Comparison of ENCODE assay signal across 23 cellular contexts in the genomic region with DNA sequence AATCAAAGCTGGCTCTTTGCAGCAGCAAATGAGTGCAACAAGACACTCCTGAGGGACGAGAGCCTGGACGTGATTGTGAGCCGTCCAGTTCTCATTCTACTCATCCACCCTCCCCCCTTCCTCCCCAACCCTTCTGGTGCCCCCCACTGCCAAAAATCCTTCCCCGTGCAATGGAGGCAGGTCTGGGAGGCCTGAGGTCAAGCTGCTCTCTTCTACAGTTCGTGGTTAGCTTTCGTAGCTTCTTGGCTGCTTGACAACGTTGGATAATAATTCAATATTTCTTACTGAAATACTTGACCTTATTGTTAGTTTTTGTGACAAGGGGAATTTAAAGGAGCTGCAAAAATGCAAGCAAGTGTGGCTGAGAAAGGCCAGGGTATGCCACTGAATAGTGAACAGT.
DNase-seq lines count a peak whose midpoint lies in the region; ATAC-seq and TF ChIP-seq lines count a peak whose summit lies in the region.
"Had no signal": no experiment of that assay in that cellular context is flagged by ENCODE, and none has a peak within 500 bp of the region (broad histone marks: within the 10 kb centered on the region; RNA-seq: fewer than 3 reads in every experiment).

No MANE protein-coding gene starts in this region.

- H3K4me3 Mint-ChIP-seq in mesothelial cell of epicardium = no peak overlapping the region
- H3K4me3 Mint-ChIP-seq: B cell, CD14-positive monocyte, H9, HFFc6 had no signal

- H3K27me3 Mint-ChIP-seq in mesothelial cell of epicardium (ENCODE audit: low read depth) = no peaks in the 10 kb centered on the region

- no peaks in the 10 kb centered on the region for H3K9me3 Mint-ChIP-seq in mesothelial cell of epicardium
- H3K9me3 Mint-ChIP-seq: CD14-positive monocyte, H9, HFFc6 had no signal

- peaks cover 44% of the 10 kb centered on the region for H3K4me1 Mint-ChIP-seq in mesothelial cell of epicardium
- H3K4me1 Mint-ChIP-seq: CD14-positive monocyte had no signal

- H3K4me3 ChIP-seq in right cardiac atrium (ENCODE audit: low read length) = no peak overlapping the region
- no peak overlapping the region for H3K4me3 ChIP-seq in left ventricle myocardium inferior
- H3K4me3 ChIP-seq in fibroblast of the aortic adventitia (ENCODE audit: low read depth, low read length) = no peak overlapping the region
- H3K4me3 ChIP-seq: MG63, PC-9 had no signal

- H3K27ac ChIP-seq in right cardiac atrium (ENCODE audit: low read length) = no peak overlapping the region
- no peak overlapping the region for H3K27ac ChIP-seq in left ventricle myocardium inferior (replicated peaks)
- H3K27ac ChIP-seq: PC-9, RWPE1 had no signal

- H3K9me3 ChIP-seq in right cardiac atrium (ENCODE audit: control insufficient read depth, low read length) = no peaks in the 10 kb centered on the region
- no peaks in the 10 kb centered on the region for H3K9me3 ChIP-seq in left ventricle myocardium inferior (replicated peaks)
- H3K9me3 ChIP-seq: MG63 had no signal

- H3K4me1 ChIP-seq in right cardiac atrium (ENCODE audit: control insufficient read depth, insufficient read depth, low read length) = peaks cover 7% of the 10 kb centered on the region
- H3K4me1 ChIP-seq in left ventricle myocardium inferior = peaks cover 20% of the 10 kb centered on the region

- H3K27me3 ChIP-seq in right cardiac atrium (ENCODE audit: control insufficient read depth, insufficient read depth) (no peaks in the 10 kb centered on the region), left ventricle myocardium inferior (ENCODE audit: low read depth) (no peaks in the 10 kb centered on the region)
- H3K27me3 ChIP-seq: MG63 had no signal

- peak in 2 of 3 donors; percentile 46 to 47 for DNase-seq in right cardiac atrium
- DNase-seq in left ventricle myocardium inferior = no peak
- peak; percentile 50 for DNase-seq in fibroblast of the aortic adventitia (ENCODE audit: low read depth)
- DNase-seq in mesothelial cell of epicardium (ENCODE audit: low spot score in 2 of 2, unreplicated experiment in 2 of 2) = no peak
- no peak for DNase-seq in glomerular visceral epithelial cell (ENCODE audit: extremely low spot score)
- no peak for DNase-seq in NCI-H2107 treated with DMSO at 0.1 percent for 48 hours (lab: John Stamatoyannopoulos, UW; ENCODE audit: unreplicated experiment)
- DNase-seq in GM19240 (ENCODE audit: insufficient read length, low spot score) = no peak
- DNase-seq: EL, GF-D8, H9, HFFc6, MG63, NCI-H1417, NCI-H187, NCI-H2107, NCI-H2227 treated with DMSO at 0.1 percent for 48 hours, NCI-H510A treated with DMSO at 0.1 percent for 48 hours, NCI-H748 treated with DMSO at 0.1 percent for 48 hours, PC-9 had no signal

- no peaks in the 10 kb centered on the region for H3K36me3 ChIP-seq in left ventricle myocardium inferior
- H3K36me3 ChIP-seq: MG63 had no signal

- H3K27ac Mint-ChIP-seq in mesothelial cell of epicardium = peak overlapping the region; percentile 80
- H3K27ac Mint-ChIP-seq: B cell, CD14-positive monocyte, H9, HFFc6 had no signal

- TF ChIP-seq CTCF in left ventricle myocardium inferior (IDR thresholded peaks at IDR 0.05; ENCODE audit: borderline replicate concordance) (no peak), fibroblast of the aortic adventitia (IDR thresholded peaks at IDR 0.05; ENCODE audit: insufficient read depth, low read length) (no peak), mesothelial cell of epicardium (IDR thresholded peaks at IDR 0.05; ENCODE audit: unreplicated experiment) (no peak)

- intact Hi-C loops in right cardiac atrium (cut with DNase I) = no loop called here
- intact Hi-C loops in left ventricle myocardium inferior (cut with micrococcal nuclease) = no loop called here

- WGBS in right cardiac atrium = 25% methylated on average over 7 of the region's 7 CpGs

- H3K36me3 Mint-ChIP-seq in mesothelial cell of epicardium = no peaks in the 10 kb centered on the region

- ATAC-seq in right cardiac atrium = peak in 1 of 2 donors; percentile 48
- no peak for ATAC-seq in GM18502 (IDR thresholded peaks at IDR 0.05; ENCODE audit: poor library complexity, unreplicated experiment)

Comparison
In these comparisons a context has a peak if more than half of its experiments do, and no peak if none do; other contexts are left out.
1. DNase-seq: peak in right cardiac atrium (2 of 3) and fibroblast of the aortic adventitia (single experiment); none in left ventricle myocardium inferior (single experiment), mesothelial cell of epicardium (0 of 2), glomerular visceral epithelial cell (single experiment), NCI-H2107 treated with DMSO at 0.1 percent for 48 hours (single experiment) and GM19240 (single experiment).